10 cellular contexts compared by ENCODE assay signal in genomic region chr7:151428393-151429231, GRCh38. TPM values are rescaled to one million over a fixed set of nuclear protein-coding genes. Genes with fewer than 3 reads are reported as not detected.
DNase-seq lines count a peak whose midpoint lies in the region; ATAC-seq, FAIRE-seq and TF ChIP-seq lines count a peak whose summit lies in the region.
"Had no signal": no experiment of that assay in that cellular context is flagged by ENCODE, and none has a peak within 500 bp of the region (broad histone marks: within the 10 kb centered on the region; RNA-seq: fewer than 3 reads in every experiment).

No MANE protein-coding gene starts in this region.

- DNase-seq in DMS53 (lab: John Stamatoyannopoulos, UW) (peak; percentile 53), DMS53 treated with DMSO at 0.1 percent for 48 hours (lab: John Stamatoyannopoulos, UW; ENCODE audit: unreplicated experiment) (no peak), Panc1 (ENCODE audit: low read depth, low spot score) (no peak), fibroblast of peridontal ligament (ENCODE audit: extremely low read depth) (peak; percentile 35), sigmoid colon (peak; percentile 76), small intestine (no peak), NK-92 (lab: John Stamatoyannopoulos, UW; ENCODE audit: unreplicated experiment) (no peak)
- DNase-seq: activated B cell treated with CpG ODN at 0.5 μM for 24 hours had no signal

- FAIRE-seq in small intestine (lab: Jason Lieb, UNC), result no peak
- FAIRE-seq: A204.1 had no signal

- H3K36me3 ChIP-seq in Panc1 (ENCODE audit: control insufficient read depth, insufficient read depth, low read length) (no peaks in the 10 kb centered on the region), sigmoid colon (no peaks in the 10 kb centered on the region), small intestine (ENCODE audit: control insufficient read depth in 2 of 2, insufficient read depth in 2 of 2, low read length in 2 of 2) (no peaks in the 10 kb centered on the region)

- peaks cover 42% of the 10 kb centered on the region for H3K4me1 ChIP-seq in Panc1 (ENCODE audit: control insufficient read depth, insufficient read depth, low read length)
- H3K4me1 ChIP-seq in sigmoid colon, result peaks cover 0 to 38% (median 30%) of the 10 kb centered on the region in 4 donors
- no peaks in the 10 kb centered on the region for H3K4me1 ChIP-seq in small intestine (ENCODE audit: control insufficient read depth in 2 of 2, insufficient read depth in 1 of 2, low read depth in 1 of 2, low read length in 1 of 2)

- in situ Hi-C loops in Panc1 (cut with HindIII; ENCODE audit: low pct_unique_long_range_greater_than_20kb, low sequenced_read_pairs), result no loop called here

- H3K27ac ChIP-seq in Panc1 (ENCODE audit: low read length), result peak overlapping the region; percentile 74
- H3K27ac ChIP-seq in sigmoid colon, result peak overlapping the region; percentile 14 to 69 (median 45)
- peak overlapping the region in 1 of 2 donors; percentile 64 for H3K27ac ChIP-seq in small intestine (ENCODE audit: low read depth in 1 of 2, low read length in 1 of 2)

- no peak for TF ChIP-seq CTCF in Panc1 (IDR thresholded peaks at IDR 0.05)
- no peak for TF ChIP-seq CTCF in sigmoid colon (IDR thresholded peaks at IDR 0.05)

- ATAC-seq in Panc1, result no peak
- no peak for ATAC-seq in esophagus mucosa

- TF ChIP-seq EP300 in sigmoid colon (IDR thresholded peaks at IDR 0.05), result no peak

- no peak overlapping the region for H3K4me3 ChIP-seq in Panc1 (ENCODE audit: low read depth in 2 of 2, low read length in 2 of 2)
- H3K4me3 ChIP-seq in sigmoid colon, result no peak overlapping the region
- H3K4me3 ChIP-seq in small intestine (ENCODE audit: low read depth in 1 of 2, low read length in 2 of 2), result no peak overlapping the region

- intact Hi-C loops in Panc1 (cut with micrococcal nuclease; ENCODE audit: unreplicated experiment) (no loop called here), sigmoid colon (cut with DNase I) (no loop called here)

- 66 to 79% methylated on average over 13 of the region's 13 CpGs for WGBS in sigmoid colon, 2 donors
- WGBS in small intestine, 3 donors, result 58 to 81% (median 77%) methylated on average over 13 of the region's 13 CpGs

- POLR2A ChIA-PET in Panc1 (lab: Charles Lee), result no interaction called here

- no TSS peak for BruUV-seq in Panc1 (replicated peaks; lab: Mats Ljungman, UMichigan)

- H3K27me3 ChIP-seq in Panc1 (ENCODE audit: control insufficient read depth, insufficient read depth, low read length) (no peaks in the 10 kb centered on the region), sigmoid colon (no peaks in the 10 kb centered on the region), small intestine (ENCODE audit: control insufficient read depth in 2 of 2, insufficient read depth in 2 of 2, low read length in 2 of 2) (no peaks in the 10 kb centered on the region)

- CTCF ChIA-PET in Panc1 (lab: Charles Lee), result no interaction called here

- no peak for TF ChIP-seq POLR2A in sigmoid colon (IDR thresholded peaks at IDR 0.05)

- H3K9me3 ChIP-seq in Panc1 (ENCODE audit: control insufficient read depth, insufficient read depth, low read depth, low read length) (no peaks in the 10 kb centered on the region), sigmoid colon (no peaks in the 10 kb centered on the region), small intestine (ENCODE audit: control insufficient read depth, low read depth) (no peaks in the 10 kb centered on the region)

RNA-seq across cellular contexts. Expression of gene CRYGN, which starts 11.3 kb away (rescaled TPM):
- total RNA-seq in Panc1 (2021; ENCODE audit: unreplicated experiment), result 0.74 TPM
- polyA plus RNA-seq in Panc1 (2012; ENCODE audit: insufficient read length), result 0.67 TPM
- total RNA-seq in sigmoid colon, result 1 to 10 TPM in 2 of 4 donors, not detected in 2; 1.4 to 1.8 TPM
- under 1 TPM in 2 of 3 donors, not detected in 1; 0.17 to 0.60 TPM for polyA plus RNA-seq in sigmoid colon
- total RNA-seq in esophagus mucosa, result not detected
- polyA plus RNA-seq in small intestine, result under 1 TPM in 1 of 3 donors, not detected in 2; 0.06 TPM
- total RNA-seq: activated B cell treated with CpG ODN at 0.5 μM for 24 hours had no signal

RNA-seq across cellular contexts. Expression of gene WDR86, which starts 18.8 kb away (rescaled TPM):
- 0.72 TPM for total RNA-seq in Panc1 (2021; ENCODE audit: unreplicated experiment)
- 1.2 TPM for polyA plus RNA-seq in Panc1 (2012; ENCODE audit: insufficient read length)
- total RNA-seq in sigmoid colon, result 10 to 100 TPM; 14.4 to 23.8 (median 16.9) TPM
- 1 to 10 TPM in 2 of 3 donors, under 1 TPM in 1; 0.46 to 4.2 (median 2.1) TPM for polyA plus RNA-seq in sigmoid colon
- total RNA-seq in esophagus mucosa, result 0.48 TPM
- 1 to 10 TPM in 2 of 3 donors, not detected in 1; 1.1 to 1.8 TPM for polyA plus RNA-seq in small intestine

Comparison
In these comparisons a context has a peak if more than half of its experiments do, and no peak if none do; other contexts are left out.
1. DNase-seq: peak in DMS53 (single experiment), fibroblast of peridontal ligament (single experiment) and sigmoid colon (single experiment); none in DMS53 treated with DMSO at 0.1 percent for 48 hours (single experiment), Panc1 (single experiment), small intestine (single experiment) and NK-92 (single experiment).